ENCODE assay signal across 1 cellular context in the genomic region with DNA sequence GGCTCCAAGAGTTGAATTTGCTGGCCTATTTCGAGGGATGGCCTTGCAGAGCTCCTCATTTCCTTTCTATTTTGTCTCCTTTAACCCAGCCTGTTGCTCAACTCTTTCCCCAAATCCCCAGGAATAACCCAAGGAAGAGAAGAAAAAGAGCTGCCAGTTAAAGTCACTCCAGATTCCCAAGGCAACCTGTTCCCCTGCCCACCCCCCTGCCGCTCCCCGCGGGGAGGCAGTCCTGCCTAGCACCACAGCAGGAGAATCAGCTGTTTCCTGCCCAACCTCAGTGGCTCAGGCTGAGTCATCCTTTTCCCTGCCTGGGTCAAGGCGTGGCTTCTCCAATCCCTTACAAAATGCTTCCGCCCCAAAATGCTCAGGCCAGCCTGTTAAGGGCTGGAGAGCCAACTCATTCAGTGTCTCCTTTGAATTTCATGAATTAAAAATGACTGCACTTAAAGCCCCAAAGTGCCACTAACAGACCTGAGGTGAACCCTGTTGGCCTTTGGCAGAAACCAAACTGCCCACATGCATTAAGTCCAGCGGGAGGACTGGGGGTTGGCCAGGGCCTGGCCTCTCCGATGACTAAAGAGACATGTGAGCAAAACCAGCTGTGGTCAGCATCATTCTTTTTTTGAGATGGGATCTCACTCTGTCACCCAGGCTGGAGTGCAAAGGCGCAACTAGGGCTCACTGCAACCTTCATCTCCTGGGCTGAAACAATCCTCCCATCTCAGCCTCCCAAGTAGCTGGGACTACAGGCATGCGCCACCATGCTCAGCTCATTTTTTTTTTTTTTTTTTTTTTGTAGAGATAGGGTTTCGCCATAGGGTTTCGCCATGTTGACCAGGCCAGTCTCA.
A peak's percentile ranks its signal among the peaks of the same experiment; 100 is the strongest.
TF ChIP-seq lines count a peak whose summit lies in the region.

No MANE protein-coding gene starts in this region.

TF ChIP-seq in HepG2, 621 proteins besides CTCF, POLR2A, EP300 and RAD21 (continued from another document and continues in another):
- TF ChIP-seq, protein P1, sequence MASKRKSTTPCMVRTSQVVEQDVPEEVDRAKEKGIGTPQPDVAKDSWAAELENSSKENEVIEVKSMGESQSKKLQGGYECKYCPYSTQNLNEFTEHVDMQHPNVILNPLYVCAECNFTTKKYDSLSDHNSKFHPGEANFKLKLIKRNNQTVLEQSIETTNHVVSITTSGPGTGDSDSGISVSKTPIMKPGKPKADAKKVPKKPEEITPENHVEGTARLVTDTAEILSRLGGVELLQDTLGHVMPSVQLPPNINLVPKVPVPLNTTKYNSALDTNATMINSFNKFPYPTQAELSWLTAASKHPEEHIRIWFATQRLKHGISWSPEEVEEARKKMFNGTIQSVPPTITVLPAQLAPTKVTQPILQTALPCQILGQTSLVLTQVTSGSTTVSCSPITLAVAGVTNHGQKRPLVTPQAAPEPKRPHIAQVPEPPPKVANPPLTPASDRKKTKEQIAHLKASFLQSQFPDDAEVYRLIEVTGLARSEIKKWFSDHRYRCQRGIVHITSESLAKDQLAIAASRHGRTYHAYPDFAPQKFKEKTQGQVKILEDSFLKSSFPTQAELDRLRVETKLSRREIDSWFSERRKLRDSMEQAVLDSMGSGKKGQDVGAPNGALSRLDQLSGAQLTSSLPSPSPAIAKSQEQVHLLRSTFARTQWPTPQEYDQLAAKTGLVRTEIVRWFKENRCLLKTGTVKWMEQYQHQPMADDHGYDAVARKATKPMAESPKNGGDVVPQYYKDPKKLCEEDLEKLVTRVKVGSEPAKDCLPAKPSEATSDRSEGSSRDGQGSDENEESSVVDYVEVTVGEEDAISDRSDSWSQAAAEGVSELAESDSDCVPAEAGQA (IDR thresholded peaks at IDR 0.05; ENCODE audit: low read depth) = no peak
- TF ChIP-seq, protein P1 (CRISPR knock-in tag; IDR thresholded peaks at IDR 0.05; ENCODE audit: borderline replicate concordance) = no peak
- TF ChIP-seq NFE2L2 (IDR thresholded peaks at IDR 0.05; ENCODE audit: low read length) (no peak), GATA4 (IDR thresholded peaks at IDR 0.05; ENCODE audit: borderline replicate concordance, low read depth) (no peak), ZNF235 (CRISPR knock-in tag; IDR thresholded peaks at IDR 0.05; ENCODE audit: borderline replicate concordance) (no peak), ZNF670 (CRISPR knock-in tag; IDR thresholded peaks at IDR 0.05; ENCODE audit: borderline replicate concordance) (no peak), CBX5 (CRISPR knock-in tag; IDR thresholded peaks at IDR 0.05; ENCODE audit: borderline replicate concordance) (no peak), EHMT2 (IDR thresholded peaks at IDR 0.05; ENCODE audit: borderline replicate concordance, low read depth, low read length) (no peak), ZNF879 (CRISPR knock-in tag; IDR thresholded peaks at IDR 0.05) (no peak), SATB2 (CRISPR knock-in tag; IDR thresholded peaks at IDR 0.05) (no peak), GATAD1 (CRISPR knock-in tag; IDR thresholded peaks at IDR 0.05) (peak; percentile 18; the same call in 1 of the 2 replicates), ZFP90 (CRISPR knock-in tag; IDR thresholded peaks at IDR 0.05; ENCODE audit: borderline replicate concordance) (no peak), ZNF552 (CRISPR knock-in tag; IDR thresholded peaks at IDR 0.05; ENCODE audit: borderline replicate concordance) (no peak), HDAC2 (CRISPR knock-in tag; IDR thresholded peaks at IDR 0.05) (no peak; the same call in 1 of the 2 replicates), ZNF737 (CRISPR knock-in tag; IDR thresholded peaks at IDR 0.05; ENCODE audit: borderline replicate concordance) (no peak), ZNF749 (CRISPR knock-in tag; IDR thresholded peaks at IDR 0.05; ENCODE audit: borderline replicate concordance) (no peak), REPIN1 (CRISPR knock-in tag; IDR thresholded peaks at IDR 0.05; ENCODE audit: borderline replicate concordance, low read depth) (no peak), MAZ (IDR thresholded peaks at IDR 0.05; ENCODE audit: borderline replicate concordance, low read depth, low read length) (no peak), MAZ (CRISPR knock-in tag; IDR thresholded peaks at IDR 0.05; ENCODE audit: low read depth) (no peak)
- TF ChIP-seq, protein P2, sequence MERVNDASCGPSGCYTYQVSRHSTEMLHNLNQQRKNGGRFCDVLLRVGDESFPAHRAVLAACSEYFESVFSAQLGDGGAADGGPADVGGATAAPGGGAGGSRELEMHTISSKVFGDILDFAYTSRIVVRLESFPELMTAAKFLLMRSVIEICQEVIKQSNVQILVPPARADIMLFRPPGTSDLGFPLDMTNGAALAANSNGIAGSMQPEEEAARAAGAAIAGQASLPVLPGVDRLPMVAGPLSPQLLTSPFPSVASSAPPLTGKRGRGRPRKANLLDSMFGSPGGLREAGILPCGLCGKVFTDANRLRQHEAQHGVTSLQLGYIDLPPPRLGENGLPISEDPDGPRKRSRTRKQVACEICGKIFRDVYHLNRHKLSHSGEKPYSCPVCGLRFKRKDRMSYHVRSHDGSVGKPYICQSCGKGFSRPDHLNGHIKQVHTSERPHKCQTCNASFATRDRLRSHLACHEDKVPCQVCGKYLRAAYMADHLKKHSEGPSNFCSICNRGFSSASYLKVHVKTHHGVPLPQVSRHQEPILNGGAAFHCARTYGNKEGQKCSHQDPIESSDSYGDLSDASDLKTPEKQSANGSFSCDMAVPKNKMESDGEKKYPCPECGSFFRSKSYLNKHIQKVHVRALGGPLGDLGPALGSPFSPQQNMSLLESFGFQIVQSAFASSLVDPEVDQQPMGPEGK (CRISPR knock-in tag; IDR thresholded peaks at IDR 0.05) = peak; percentile 82
- TF ChIP-seq, protein P3, sequence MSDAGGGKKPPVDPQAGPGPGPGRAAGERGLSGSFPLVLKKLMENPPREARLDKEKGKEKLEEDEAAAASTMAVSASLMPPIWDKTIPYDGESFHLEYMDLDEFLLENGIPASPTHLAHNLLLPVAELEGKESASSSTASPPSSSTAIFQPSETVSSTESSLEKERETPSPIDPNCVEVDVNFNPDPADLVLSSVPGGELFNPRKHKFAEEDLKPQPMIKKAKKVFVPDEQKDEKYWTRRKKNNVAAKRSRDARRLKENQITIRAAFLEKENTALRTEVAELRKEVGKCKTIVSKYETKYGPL (CRISPR knock-in tag; IDR thresholded peaks at IDR 0.05) = no peak
- TF ChIP-seq, protein P4, sequence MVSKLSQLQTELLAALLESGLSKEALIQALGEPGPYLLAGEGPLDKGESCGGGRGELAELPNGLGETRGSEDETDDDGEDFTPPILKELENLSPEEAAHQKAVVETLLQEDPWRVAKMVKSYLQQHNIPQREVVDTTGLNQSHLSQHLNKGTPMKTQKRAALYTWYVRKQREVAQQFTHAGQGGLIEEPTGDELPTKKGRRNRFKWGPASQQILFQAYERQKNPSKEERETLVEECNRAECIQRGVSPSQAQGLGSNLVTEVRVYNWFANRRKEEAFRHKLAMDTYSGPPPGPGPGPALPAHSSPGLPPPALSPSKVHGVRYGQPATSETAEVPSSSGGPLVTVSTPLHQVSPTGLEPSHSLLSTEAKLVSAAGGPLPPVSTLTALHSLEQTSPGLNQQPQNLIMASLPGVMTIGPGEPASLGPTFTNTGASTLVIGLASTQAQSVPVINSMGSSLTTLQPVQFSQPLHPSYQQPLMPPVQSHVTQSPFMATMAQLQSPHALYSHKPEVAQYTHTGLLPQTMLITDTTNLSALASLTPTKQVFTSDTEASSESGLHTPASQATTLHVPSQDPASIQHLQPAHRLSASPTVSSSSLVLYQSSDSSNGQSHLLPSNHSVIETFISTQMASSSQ (IDR thresholded peaks at IDR 0.05; ENCODE audit: low read depth) = no peak
- TF ChIP-seq, protein P4 (CRISPR knock-in tag; IDR thresholded peaks at IDR 0.05; ENCODE audit: borderline replicate concordance) = no peak
- TF ChIP-seq, protein P5, sequence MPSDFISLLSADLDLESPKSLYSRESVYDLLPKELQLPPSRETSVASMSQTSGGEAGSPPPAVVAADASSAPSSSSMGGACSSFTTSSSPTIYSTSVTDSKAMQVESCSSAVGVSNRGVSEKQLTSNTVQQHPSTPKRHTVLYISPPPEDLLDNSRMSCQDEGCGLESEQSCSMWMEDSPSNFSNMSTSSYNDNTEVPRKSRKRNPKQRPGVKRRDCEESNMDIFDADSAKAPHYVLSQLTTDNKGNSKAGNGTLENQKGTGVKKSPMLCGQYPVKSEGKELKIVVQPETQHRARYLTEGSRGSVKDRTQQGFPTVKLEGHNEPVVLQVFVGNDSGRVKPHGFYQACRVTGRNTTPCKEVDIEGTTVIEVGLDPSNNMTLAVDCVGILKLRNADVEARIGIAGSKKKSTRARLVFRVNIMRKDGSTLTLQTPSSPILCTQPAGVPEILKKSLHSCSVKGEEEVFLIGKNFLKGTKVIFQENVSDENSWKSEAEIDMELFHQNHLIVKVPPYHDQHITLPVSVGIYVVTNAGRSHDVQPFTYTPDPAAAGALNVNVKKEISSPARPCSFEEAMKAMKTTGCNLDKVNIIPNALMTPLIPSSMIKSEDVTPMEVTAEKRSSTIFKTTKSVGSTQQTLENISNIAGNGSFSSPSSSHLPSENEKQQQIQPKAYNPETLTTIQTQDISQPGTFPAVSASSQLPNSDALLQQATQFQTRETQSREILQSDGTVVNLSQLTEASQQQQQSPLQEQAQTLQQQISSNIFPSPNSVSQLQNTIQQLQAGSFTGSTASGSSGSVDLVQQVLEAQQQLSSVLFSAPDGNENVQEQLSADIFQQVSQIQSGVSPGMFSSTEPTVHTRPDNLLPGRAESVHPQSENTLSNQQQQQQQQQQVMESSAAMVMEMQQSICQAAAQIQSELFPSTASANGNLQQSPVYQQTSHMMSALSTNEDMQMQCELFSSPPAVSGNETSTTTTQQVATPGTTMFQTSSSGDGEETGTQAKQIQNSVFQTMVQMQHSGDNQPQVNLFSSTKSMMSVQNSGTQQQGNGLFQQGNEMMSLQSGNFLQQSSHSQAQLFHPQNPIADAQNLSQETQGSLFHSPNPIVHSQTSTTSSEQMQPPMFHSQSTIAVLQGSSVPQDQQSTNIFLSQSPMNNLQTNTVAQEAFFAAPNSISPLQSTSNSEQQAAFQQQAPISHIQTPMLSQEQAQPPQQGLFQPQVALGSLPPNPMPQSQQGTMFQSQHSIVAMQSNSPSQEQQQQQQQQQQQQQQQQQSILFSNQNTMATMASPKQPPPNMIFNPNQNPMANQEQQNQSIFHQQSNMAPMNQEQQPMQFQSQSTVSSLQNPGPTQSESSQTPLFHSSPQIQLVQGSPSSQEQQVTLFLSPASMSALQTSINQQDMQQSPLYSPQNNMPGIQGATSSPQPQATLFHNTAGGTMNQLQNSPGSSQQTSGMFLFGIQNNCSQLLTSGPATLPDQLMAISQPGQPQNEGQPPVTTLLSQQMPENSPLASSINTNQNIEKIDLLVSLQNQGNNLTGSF (CRISPR knock-in tag; IDR thresholded peaks at IDR 0.05) = no peak
- TF ChIP-seq, protein P6, sequence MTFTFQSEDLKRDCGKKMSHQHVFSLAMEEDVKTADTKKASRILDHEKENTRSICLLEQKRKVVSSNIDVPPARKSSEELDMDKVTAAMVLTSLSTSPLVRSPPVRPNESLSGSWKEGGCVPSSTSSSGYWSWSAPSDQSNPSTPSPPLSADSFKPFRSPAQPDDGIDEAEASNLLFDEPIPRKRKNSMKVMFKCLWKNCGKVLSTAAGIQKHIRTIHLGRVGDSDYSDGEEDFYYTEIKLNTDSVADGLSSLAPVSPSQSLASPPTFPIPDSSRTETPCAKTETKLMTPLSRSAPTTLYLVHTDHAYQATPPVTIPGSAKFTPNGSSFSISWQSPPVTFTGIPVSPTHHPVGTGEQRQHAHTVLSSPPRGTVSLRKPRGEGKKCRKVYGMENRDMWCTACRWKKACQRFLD (CRISPR knock-in tag; IDR thresholded peaks at IDR 0.05; ENCODE audit: borderline replicate concordance) = no peak
- TF ChIP-seq, protein P7, sequence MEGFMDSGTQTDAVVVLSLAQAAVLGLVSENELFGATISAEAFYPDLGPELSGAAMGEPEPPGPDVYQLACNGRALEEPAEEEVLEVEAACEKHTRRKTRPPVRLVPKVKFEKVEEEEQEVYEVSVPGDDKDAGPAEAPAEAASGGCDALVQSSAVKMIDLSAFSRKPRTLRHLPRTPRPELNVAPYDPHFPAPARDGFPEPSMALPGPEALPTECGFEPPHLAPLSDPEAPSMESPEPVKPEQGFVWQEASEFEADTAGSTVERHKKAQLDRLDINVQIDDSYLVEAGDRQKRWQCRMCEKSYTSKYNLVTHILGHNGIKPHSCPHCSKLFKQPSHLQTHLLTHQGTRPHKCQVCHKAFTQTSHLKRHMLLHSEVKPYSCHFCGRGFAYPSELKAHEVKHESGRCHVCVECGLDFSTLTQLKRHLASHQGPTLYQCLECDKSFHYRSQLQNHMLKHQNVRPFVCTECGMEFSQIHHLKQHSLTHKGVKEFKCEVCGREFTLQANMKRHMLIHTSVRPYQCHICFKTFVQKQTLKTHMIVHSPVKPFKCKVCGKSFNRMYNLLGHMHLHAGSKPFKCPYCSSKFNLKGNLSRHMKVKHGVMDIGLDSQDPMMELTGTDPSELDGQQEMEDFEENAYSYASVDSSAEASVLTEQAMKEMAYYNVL (CRISPR knock-in tag; IDR thresholded peaks at IDR 0.05; ENCODE audit: borderline replicate concordance) = no peak
